ENCODE assay signal across 8 cellular contexts in the genomic region with DNA sequence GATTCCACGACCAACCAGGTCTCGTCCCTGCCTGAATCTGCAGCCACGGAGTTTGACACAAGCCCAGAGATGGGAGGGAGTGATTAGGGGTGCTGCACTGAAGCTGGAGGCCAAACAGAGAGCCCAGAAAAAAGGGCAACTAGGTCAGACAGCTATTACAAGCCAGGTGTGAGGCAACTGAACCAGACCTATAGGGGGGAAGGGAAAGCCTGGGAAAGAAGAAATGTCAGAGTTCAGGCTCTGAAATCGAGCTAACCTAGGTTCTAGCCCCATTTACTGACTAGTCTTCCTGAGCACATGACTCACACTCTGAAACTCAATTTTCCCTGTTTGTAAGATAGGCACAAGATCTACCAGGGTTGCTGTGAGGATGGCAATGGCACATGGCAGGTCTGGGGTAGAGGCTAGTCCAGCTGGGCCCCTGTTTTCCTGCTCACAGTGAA. TPM values are rescaled to one million over a fixed set of nuclear protein-coding genes. Genes with fewer than 3 reads are reported as not detected.
DNase-seq lines count a peak whose midpoint lies in the region; ATAC-seq lines count a peak whose summit lies in the region.

No MANE protein-coding gene starts in this region.

- H3K27ac ChIP-seq in CD4-positive, CD25-positive, alpha-beta regulatory T cell (ENCODE audit: insufficient read depth, low read length, poor library complexity, severe bottlenecking): no peak overlapping the region
- H3K27ac ChIP-seq in mesodermal cell (ENCODE audit: low read depth, low read length, severe bottlenecking): no peak overlapping the region

- no peaks in the 10 kb centered on the region for H3K36me3 ChIP-seq in CD4-positive, CD25-positive, alpha-beta regulatory T cell (ENCODE audit: control insufficient read depth, insufficient read depth, low read length)
- H3K36me3 ChIP-seq in mesodermal cell (ENCODE audit: control insufficient read depth, insufficient read depth, low read length): peaks cover 58% of the 10 kb centered on the region

- in situ Hi-C loops in ACHN (cut with HindIII; ENCODE audit: low pct_ligation_motif_present, low pct_unique_long_range_greater_than_20kb, low sequenced_read_pairs): no loop called here

- H3K4me3 Mint-ChIP-seq in CD4-positive, CD25-positive, alpha-beta regulatory T cell: peak overlapping the region; percentile 34 to 89 (median 71)
- H3K4me3 Mint-ChIP-seq in central memory CD8-positive, alpha-beta T cell: peak overlapping the region; percentile 93

- H3K9me3 Mint-ChIP-seq in CD4-positive, CD25-positive, alpha-beta regulatory T cell: no peaks in the 10 kb centered on the region
- no peaks in the 10 kb centered on the region for H3K9me3 Mint-ChIP-seq in central memory CD8-positive, alpha-beta T cell

- no peak overlapping the region for H3K4me3 ChIP-seq in CD4-positive, CD25-positive, alpha-beta regulatory T cell (ENCODE audit: low read depth, low read length)
- H3K4me3 ChIP-seq in mesodermal cell (ENCODE audit: extremely low read depth, insufficient read depth, low read length, poor library complexity, severe bottlenecking): peak overlapping the region; percentile 95

- ATAC-seq in CD4-positive, CD25-positive, alpha-beta regulatory T cell (ENCODE audit: low read depth in 2 of 2): no peak
- ATAC-seq in central memory CD8-positive, alpha-beta T cell (replicated peaks; ENCODE audit: extremely low read depth, poor library complexity, severe bottlenecking): no peak
- ATAC-seq in GM18858 (IDR thresholded peaks at IDR 0.05; ENCODE audit: unreplicated experiment) (no peak), GM18502 (IDR thresholded peaks at IDR 0.05; ENCODE audit: poor library complexity, unreplicated experiment) (no peak)

- no peaks in the 10 kb centered on the region for H3K36me3 Mint-ChIP-seq in CD4-positive, CD25-positive, alpha-beta regulatory T cell
- H3K36me3 Mint-ChIP-seq in central memory CD8-positive, alpha-beta T cell (ENCODE audit: insufficient read depth): peaks cover 4% of the 10 kb centered on the region

- H3K27me3 ChIP-seq in CD4-positive, CD25-positive, alpha-beta regulatory T cell (ENCODE audit: control insufficient read depth, insufficient read depth, low read length): peaks cover 5% of the 10 kb centered on the region

- H3K27ac Mint-ChIP-seq in CD4-positive, CD25-positive, alpha-beta regulatory T cell: peak overlapping the region in 1 of 3 donors; percentile 26
- H3K27ac Mint-ChIP-seq in central memory CD8-positive, alpha-beta T cell (ENCODE audit: low read depth): no peak overlapping the region

- H3K9me3 ChIP-seq in CD4-positive, CD25-positive, alpha-beta regulatory T cell (ENCODE audit: control insufficient read depth in 2 of 2, low read length in 2 of 2): no peaks in the 10 kb centered on the region
- no peaks in the 10 kb centered on the region for H3K9me3 ChIP-seq in mesodermal cell (ENCODE audit: control insufficient read depth, low read length)

- 63 to 65% methylated on average over 3 to 4 of the region's 4 CpGs for WGBS in mesodermal cell (ENCODE audit: insufficient coverage in 2 of 2), 2 experiments

- DNase-seq in CD4-positive, CD25-positive, alpha-beta regulatory T cell: no peak
- DNase-seq in M059J (ENCODE audit: low read depth) (peak; percentile 38), ACHN (no peak), pons (ENCODE audit: low spot score) (no peak)
- no peak for DNase-seq in central memory CD8-positive, alpha-beta T cell (ENCODE audit: low spot score in 2 of 2)

- H3K27me3 Mint-ChIP-seq in CD4-positive, CD25-positive, alpha-beta regulatory T cell: peaks cover 28% of the 10 kb centered on the region
- H3K27me3 Mint-ChIP-seq in central memory CD8-positive, alpha-beta T cell: peaks cover 26% of the 10 kb centered on the region

- peaks cover 0 to 28% (median 6%) of the 10 kb centered on the region in 4 donors for H3K4me1 Mint-ChIP-seq in CD4-positive, CD25-positive, alpha-beta regulatory T cell
- H3K4me1 Mint-ChIP-seq in central memory CD8-positive, alpha-beta T cell: peaks cover 34% of the 10 kb centered on the region

- H3K4me1 ChIP-seq in CD4-positive, CD25-positive, alpha-beta regulatory T cell (ENCODE audit: control insufficient read depth, insufficient read depth, low read length, poor library complexity, severe bottlenecking): peaks cover 11% of the 10 kb centered on the region
- peaks cover 36% of the 10 kb centered on the region for H3K4me1 ChIP-seq in mesodermal cell (ENCODE audit: control insufficient read depth, insufficient read depth, low read length, poor library complexity, severe bottlenecking)

RNA-seq across cellular contexts. Expression of a gene that starts 1.7 kb away (rescaled TPM):
- 2.0 TPM for total RNA-seq in CD4-positive, CD25-positive, alpha-beta regulatory T cell
- polyA plus RNA-seq in CD4-positive, CD25-positive, alpha-beta regulatory T cell: 1 to 10 TPM in 3 of 4 donors, under 1 TPM in 1; 0.85 to 3.2 (median 2.5) TPM
- 184 and 227 TPM in 2 replicates for total RNA-seq in M059J (2014; rRNA removed; shearing (Covaris generic))
- polyA plus RNA-seq in mesodermal cell (2013, experiment 1 of 2): 129 TPM
- 113 TPM for polyA plus RNA-seq in mesodermal cell (2013, experiment 2 of 2)

Comparison
In these comparisons a context has a peak if more than half of its experiments do, and no peak if none do; other contexts are left out.
1. RNA of a gene that starts 1.7 kb away (total RNA-seq): 184 to 227 TPM in M059J; 2.0 TPM in CD4-positive, CD25-positive, alpha-beta regulatory T cell (single experiment); every median in the first group is over 10 times any median in the second.